Comparison of ENCODE assay signal across 1 cellular context in genomic region chr15:76327191-76328105, GRCh38.
TF ChIP-seq lines count a peak whose summit lies in the region.

No MANE protein-coding gene starts in this region.

TF ChIP-seq in A549, 52 proteins besides CTCF, POLR2A, EP300 and RAD21 (continued from another document):
- TF ChIP-seq FOSB (CRISPR knock-in tag; IDR thresholded peaks at IDR 0.05) (no peak), KDM5A (IDR thresholded peaks at IDR 0.05) (no peak)
